Comparison of ENCODE assay signal across 8 cellular contexts in genomic region chr20:39048000-39048696, GRCh38.
DNase-seq lines count a peak whose midpoint lies in the region; ATAC-seq and TF ChIP-seq lines count a peak whose summit lies in the region.

No MANE protein-coding gene starts in this region.

- H3K27ac Mint-ChIP-seq in activated T-helper 2 cell treated with anti-CD3 and anti-CD28 coated beads, Interferon-gamma antibody, Interleukin-2, Interleukin-4, amounts not matched to agents 10 μg/mL and 5 μg/mL and 100 μg/mL, durations not matched to agents 14 hours and 24 hours and 36 hours = peak overlapping the region; percentile 25

- no peak overlapping the region for H3K27ac ChIP-seq in substantia nigra (ENCODE audit: low read depth, low read length, poor library complexity, severe bottlenecking)

- intact Hi-C loops in activated T-helper 2 cell treated with anti-CD3 and anti-CD28 coated beads, Interferon-gamma antibody, Interleukin-2, Interleukin-4, amounts not matched to agents 10 μg/mL and 5 μg/mL and 100 μg/mL, durations not matched to agents 14 hours and 24 hours and 36 hours (cut with micrococcal nuclease) = loop anchor here (1.0 to 10.0 kb wide), 4 partner anchors 27 to 402 kb away; partner anchors contain the start of gene FAM83D

- TF ChIP-seq RAD21 in Ishikawa (IDR thresholded peaks at IDR 0.05; ENCODE audit: low read depth) = peak; percentile 82

- H3K4me3 ChIP-seq in foreskin fibroblast (ENCODE audit: low read depth in 1 of 2, low read length in 2 of 2) = no peak overlapping the region

- peak; percentile 96 for TF ChIP-seq CTCF in foreskin fibroblast (IDR thresholded peaks at IDR 0.05; ENCODE audit: low read depth, low read length)

- H3K36me3 Mint-ChIP-seq in activated T-helper 2 cell treated with anti-CD3 and anti-CD28 coated beads, Interferon-gamma antibody, Interleukin-2, Interleukin-4, amounts not matched to agents 10 μg/mL and 5 μg/mL and 100 μg/mL, durations not matched to agents 14 hours and 24 hours and 36 hours (ENCODE audit: low read depth) = peaks cover 4% of the 10 kb centered on the region

- TF ChIP-seq EP300 in Ishikawa (IDR thresholded peaks at IDR 0.05; ENCODE audit: borderline replicate concordance) = no peak

- peaks cover 10% of the 10 kb centered on the region for H3K27me3 Mint-ChIP-seq in activated T-helper 2 cell treated with anti-CD3 and anti-CD28 coated beads, Interferon-gamma antibody, Interleukin-2, Interleukin-4, amounts not matched to agents 10 μg/mL and 5 μg/mL and 100 μg/mL, durations not matched to agents 14 hours and 24 hours and 36 hours (ENCODE audit: low read depth)

- no peaks in the 10 kb centered on the region for H3K9me3 Mint-ChIP-seq in activated T-helper 2 cell treated with anti-CD3 and anti-CD28 coated beads, Interferon-gamma antibody, Interleukin-2, Interleukin-4, amounts not matched to agents 10 μg/mL and 5 μg/mL and 100 μg/mL, durations not matched to agents 14 hours and 24 hours and 36 hours

- peak; percentile 43 for ATAC-seq in GM18520 (IDR thresholded peaks at IDR 0.05; ENCODE audit: unreplicated experiment)

- no peak overlapping the region for H3K4me3 Mint-ChIP-seq in activated T-helper 2 cell treated with anti-CD3 and anti-CD28 coated beads, Interferon-gamma antibody, Interleukin-2, Interleukin-4, amounts not matched to agents 10 μg/mL and 5 μg/mL and 100 μg/mL, durations not matched to agents 14 hours and 24 hours and 36 hours (ENCODE audit: low read depth)

- H3K4me1 Mint-ChIP-seq in activated T-helper 2 cell treated with anti-CD3 and anti-CD28 coated beads, Interferon-gamma antibody, Interleukin-2, Interleukin-4, amounts not matched to agents 10 μg/mL and 5 μg/mL and 100 μg/mL, durations not matched to agents 14 hours and 24 hours and 36 hours (ENCODE audit: low read depth) = peaks cover 3% of the 10 kb centered on the region

- DNase-seq in AG08395 (ENCODE audit: low spot score) = peak; percentile 90
- DNase-seq in RPMI7951 (ENCODE audit: low read depth) = peak; percentile 80
- DNase-seq in activated T-helper 2 cell treated with anti-CD3 and anti-CD28 coated beads, Interferon-gamma antibody, Interleukin-2, Interleukin-4, amounts not matched to agents 10 μg/mL and 5 μg/mL and 100 μg/mL, durations not matched to agents 14 hours and 24 hours and 36 hours (ENCODE audit: low spot score) = peak; percentile 63
- DNase-seq in foreskin fibroblast = peak; percentile 68 to 91
- peak in 50 of 56 donors; percentile 6 to 83 (median 51) for DNase-seq in nucleus accumbens (lab: John Stamatoyannopoulos, UW)
- DNase-seq in substantia nigra (lab: John Stamatoyannopoulos, UW) = peak in 48 of 49 donors; percentile 5 to 84 (median 60)

TF ChIP-seq in Ishikawa, 13 proteins besides CTCF, POLR2A, EP300 and RAD21:
- TF ChIP-seq TCF12 (IDR thresholded peaks at IDR 0.05; ENCODE audit: low read depth) = no peak
- no peak for TF ChIP-seq ZBTB7A (IDR thresholded peaks at IDR 0.05; ENCODE audit: low read depth)
- no peak for TF ChIP-seq REST (IDR thresholded peaks at IDR 0.05; ENCODE audit: low read depth)
- TF ChIP-seq CREB1 (IDR thresholded peaks at IDR 0.05; ENCODE audit: low read depth) = no peak
- TF ChIP-seq MAX (IDR thresholded peaks at IDR 0.05) = no peak
- TF ChIP-seq EGR1 (IDR thresholded peaks at IDR 0.05) = no peak
- no peak for TF ChIP-seq NFIC (IDR thresholded peaks at IDR 0.05)
- no peak for TF ChIP-seq FOXM1 (IDR thresholded peaks at IDR 0.05; ENCODE audit: borderline replicate concordance, low read depth)
- TF ChIP-seq TEAD4 (IDR thresholded peaks at IDR 0.05) = no peak
- no peak for TF ChIP-seq CEBPB (IDR thresholded peaks at IDR 0.05)
- TF ChIP-seq, protein P1, sequence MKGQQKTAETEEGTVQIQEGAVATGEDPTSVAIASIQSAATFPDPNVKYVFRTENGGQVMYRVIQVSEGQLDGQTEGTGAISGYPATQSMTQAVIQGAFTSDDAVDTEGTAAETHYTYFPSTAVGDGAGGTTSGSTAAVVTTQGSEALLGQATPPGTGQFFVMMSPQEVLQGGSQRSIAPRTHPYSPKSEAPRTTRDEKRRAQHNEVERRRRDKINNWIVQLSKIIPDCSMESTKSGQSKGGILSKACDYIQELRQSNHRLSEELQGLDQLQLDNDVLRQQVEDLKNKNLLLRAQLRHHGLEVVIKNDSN (IDR thresholded peaks at IDR 0.05) = no peak
- no peak for TF ChIP-seq TAF1 (IDR thresholded peaks at IDR 0.05; ENCODE audit: low read depth)
- no peak for TF ChIP-seq YY1 (IDR thresholded peaks at IDR 0.05; ENCODE audit: low read depth)
